ENCODE assay signal across 9 cellular contexts in genomic region chr7:75807452-75807851, GRCh38. TPM values are rescaled to one million over a fixed set of nuclear protein-coding genes. Genes with fewer than 3 reads are reported as not detected.
"Had no signal": no experiment of that assay in that cellular context is flagged by ENCODE, and none has a peak within 500 bp of the region (broad histone marks: within the 10 kb centered on the region; RNA-seq: fewer than 3 reads in every experiment).

No MANE protein-coding gene starts in this region.

- DNase-seq: GDM1, GF-D8 had no signal

- FAIRE-seq: G401.6, GM12878, GM12891, GM12892, GM18507, GM19239 had no signal

- H3K4me3 ChIP-seq: GM12878 had no signal

- ATAC-seq: GM12878 had no signal

RNA-seq across cellular contexts. Expression of gene CCL24, which starts 6.2 kb away (rescaled TPM):
- total RNA-seq: G401, GM12878 had no signal
- polyA plus RNA-seq: GM12878 had no signal

RNA-seq across cellular contexts. Expression of gene CCL26, which starts 35.4 kb away (rescaled TPM):
- total RNA-seq: G401, GM12878 had no signal
- polyA plus RNA-seq: GM12878 had no signal
